Comparison of ENCODE assay signal across 8 cellular contexts in the genomic region with DNA sequence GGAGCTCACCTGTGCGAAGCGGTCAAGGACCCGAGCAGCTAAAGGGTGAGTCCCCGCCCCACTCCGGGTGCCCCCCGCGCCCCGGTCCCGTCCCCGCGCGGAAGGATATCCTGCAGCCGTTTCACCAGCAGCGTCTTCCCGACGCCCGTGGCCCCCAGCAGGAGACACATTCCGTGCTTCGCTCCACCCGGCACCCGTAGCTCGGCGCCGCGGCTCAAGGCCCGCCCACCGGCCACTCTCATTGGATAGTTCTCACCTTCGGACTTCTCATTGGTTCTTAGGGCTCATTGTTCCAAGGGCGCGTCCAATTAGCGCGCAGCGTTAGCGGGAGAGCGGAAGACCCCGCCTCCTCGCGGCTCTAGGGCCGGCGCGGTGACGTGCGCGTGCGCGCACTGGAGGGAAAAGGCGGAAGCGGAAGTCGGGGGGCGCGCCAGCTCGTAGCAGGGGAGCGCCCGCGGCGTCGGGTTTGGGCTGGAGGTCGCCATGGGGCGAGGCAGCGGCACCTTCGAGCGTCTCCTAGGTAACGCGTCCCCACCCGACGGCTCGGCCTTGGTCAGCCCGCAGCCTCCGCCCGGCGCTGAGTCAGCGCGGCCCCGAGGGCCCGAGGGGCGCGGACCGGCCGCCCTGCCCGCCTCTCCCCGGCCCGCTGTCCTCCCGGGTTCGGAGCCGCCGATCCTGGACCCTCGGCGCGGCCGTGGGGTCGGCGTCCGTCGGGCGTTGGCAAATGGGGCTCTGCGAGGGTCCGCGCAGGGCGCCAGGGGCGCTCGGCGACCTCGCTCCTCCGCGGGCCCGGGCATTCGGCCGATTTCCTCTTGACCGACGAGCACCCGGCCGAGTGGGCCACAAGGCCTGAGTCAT. TPM values are rescaled to one million over a fixed set of nuclear protein-coding genes. Genes with fewer than 3 reads are reported as not detected.
DNase-seq lines count a peak whose midpoint lies in the region; ATAC-seq and TF ChIP-seq lines count a peak whose summit lies in the region.

A gene with protein sequence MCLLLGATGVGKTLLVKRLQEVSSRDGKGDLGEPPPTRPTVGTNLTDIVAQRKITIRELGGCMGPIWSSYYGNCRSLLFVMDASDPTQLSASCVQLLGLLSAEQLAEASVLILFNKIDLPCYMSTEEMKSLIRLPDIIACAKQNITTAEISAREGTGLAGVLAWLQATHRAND (minus strand): TSS at position 214 of the 858 bp plus-strand sequence. CDS start 44 bp downstream, at position 170.
A gene with protein sequence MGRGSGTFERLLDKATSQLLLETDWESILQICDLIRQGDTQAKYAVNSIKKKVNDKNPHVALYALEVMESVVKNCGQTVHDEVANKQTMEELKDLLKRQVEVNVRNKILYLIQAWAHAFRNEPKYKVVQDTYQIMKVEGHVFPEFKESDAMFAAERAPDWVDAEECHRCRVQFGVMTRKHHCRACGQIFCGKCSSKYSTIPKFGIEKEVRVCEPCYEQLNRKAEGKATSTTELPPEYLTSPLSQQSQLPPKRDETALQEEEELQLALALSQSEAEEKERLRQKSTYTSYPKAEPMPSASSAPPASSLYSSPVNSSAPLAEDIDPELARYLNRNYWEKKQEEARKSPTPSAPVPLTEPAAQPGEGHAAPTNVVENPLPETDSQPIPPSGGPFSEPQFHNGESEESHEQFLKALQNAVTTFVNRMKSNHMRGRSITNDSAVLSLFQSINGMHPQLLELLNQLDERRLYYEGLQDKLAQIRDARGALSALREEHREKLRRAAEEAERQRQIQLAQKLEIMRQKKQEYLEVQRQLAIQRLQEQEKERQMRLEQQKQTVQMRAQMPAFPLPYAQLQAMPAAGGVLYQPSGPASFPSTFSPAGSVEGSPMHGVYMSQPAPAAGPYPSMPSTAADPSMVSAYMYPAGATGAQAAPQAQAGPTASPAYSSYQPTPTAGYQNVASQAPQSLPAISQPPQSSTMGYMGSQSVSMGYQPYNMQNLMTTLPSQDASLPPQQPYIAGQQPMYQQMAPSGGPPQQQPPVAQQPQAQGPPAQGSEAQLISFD (plus strand): TSS at position 428 of the 858 bp plus-strand sequence. CDS start 56 bp downstream, at position 484.

- POLR2A ChIA-PET in activated CD4-positive, alpha-beta T cell treated with anti-CD3 and anti-CD28 coated beads, Interleukin-2, amount 10 ng/mL, durations not matched to agents 7 days and 5 days (lab: Charles Lee): interaction anchor here (0.6 to 1.2 kb wide), 3 partner anchors 17 to 865 kb away, joined by 3 to 11 read pairs (median 4); a partner anchor contains a TSS

- H3K4me3 ChIP-seq in BLaER1 (peak within 1 kb of the TSS; percentile 96), coronary artery (peak within 1 kb of the TSS; percentile 98)

- H3K27me3 ChIP-seq in BLaER1 (no peaks in the 10 kb centered on the region), layer of hippocampus (ENCODE audit: control insufficient read depth, insufficient read depth, low read length) (no peaks in the 10 kb centered on the region)

- CTCF ChIA-PET in activated CD4-positive, alpha-beta T cell treated with anti-CD3 and anti-CD28 coated beads, Interleukin-2, amount 10 ng/mL, durations not matched to agents 7 days and 5 days (lab: Charles Lee): interaction anchor here (1.3 to 3.0 kb wide), 5 partner anchors 8 to 171 kb away, joined by 5 to 17 read pairs (median 10); a partner anchor contains a TSS

- H3K27me3 Mint-ChIP-seq in activated CD4-positive, alpha-beta T cell treated with anti-CD3 and anti-CD28 coated beads, Interleukin-2, amount 10 ng/mL, durations not matched to agents 7 days and 5 days: no peaks in the 10 kb centered on the region

- H3K9me3 Mint-ChIP-seq in activated CD4-positive, alpha-beta T cell treated with anti-CD3 and anti-CD28 coated beads, Interleukin-2, amount 10 ng/mL, durations not matched to agents 7 days and 5 days: no peaks in the 10 kb centered on the region

- H3K36me3 ChIP-seq in BLaER1: peaks cover 63% of the 10 kb centered on the region

- H3K9me3 ChIP-seq in BLaER1: no peaks in the 10 kb centered on the region

- H3K4me2 ChIP-seq in BLaER1: peak within 1 kb of the TSS; percentile 97

- ATAC-seq in GM19328 (IDR thresholded peaks at IDR 0.05; ENCODE audit: unreplicated experiment): peak; percentile 94
- peak; percentile 89 for ATAC-seq in HG03520 (IDR thresholded peaks at IDR 0.05; ENCODE audit: unreplicated experiment)

- H4K20me1 ChIP-seq in BLaER1: peaks cover 59% of the 10 kb centered on the region

- peaks cover 39% of the 10 kb centered on the region for H3K4me1 Mint-ChIP-seq in activated CD4-positive, alpha-beta T cell treated with anti-CD3 and anti-CD28 coated beads, Interleukin-2, amount 10 ng/mL, durations not matched to agents 7 days and 5 days

- peak within 1 kb of the TSS; percentile 99 for H3K9ac ChIP-seq in BLaER1

- peaks cover 56% of the 10 kb centered on the region for H3K4me1 ChIP-seq in BLaER1

- peaks cover 30% of the 10 kb centered on the region for H3K36me3 Mint-ChIP-seq in activated CD4-positive, alpha-beta T cell treated with anti-CD3 and anti-CD28 coated beads, Interleukin-2, amount 10 ng/mL, durations not matched to agents 7 days and 5 days (ENCODE audit: low read depth)

- DNase-seq in NCI-H69 (lab: John Stamatoyannopoulos, UW): peak; percentile 100
- DNase-seq in activated CD4-positive, alpha-beta T cell treated with anti-CD3 and anti-CD28 coated beads, Interleukin-2, amount 10 ng/mL, durations not matched to agents 7 days and 5 days: peak; percentile 98
- peak; percentile 98 for DNase-seq in coronary artery (ENCODE audit: low spot score)
- peak; percentile 94 for DNase-seq in stimulated activated CD4-positive, alpha-beta T cell treated with anti-CD3 and anti-CD28 coated beads, Interleukin-1b, Interleukin-23, amount 100 ng/mL, for 4 hours (ENCODE audit: low read depth in 2 of 2)

- no peak for TF ChIP-seq CTCF in coronary artery (IDR thresholded peaks at IDR 0.05)

- peak within 1 kb of the TSS; percentile 91 for H3K27ac Mint-ChIP-seq in activated CD4-positive, alpha-beta T cell treated with anti-CD3 and anti-CD28 coated beads, Interleukin-2, amount 10 ng/mL, durations not matched to agents 7 days and 5 days

- H3K27ac ChIP-seq in BLaER1: peak within 1 kb of the TSS; percentile 95
- peak within 1 kb of the TSS; percentile 83 to 92 for H3K27ac ChIP-seq in coronary artery
- H3K27ac ChIP-seq in layer of hippocampus (ENCODE audit: low read depth, low read length): peak within 1 kb of the TSS; percentile 71

- peak within 1 kb of the TSS; percentile 86 for H3K4me3 Mint-ChIP-seq in activated CD4-positive, alpha-beta T cell treated with anti-CD3 and anti-CD28 coated beads, Interleukin-2, amount 10 ng/mL, durations not matched to agents 7 days and 5 days

RNA-seq across cellular contexts. Expression of the first gene that starts in this region (rescaled TPM):
- 10 to 100 TPM; 35.4 to 42.1 TPM for total RNA-seq in activated CD4-positive, alpha-beta T cell treated with anti-CD3 and anti-CD28 coated beads, Interleukin-2, amount 10 ng/mL, durations not matched to agents 7 days and 5 days

RNA-seq across cellular contexts. Expression of the second gene that starts in this region (rescaled TPM):
- 100 to 1,000 TPM; 121 to 128 TPM for total RNA-seq in activated CD4-positive, alpha-beta T cell treated with anti-CD3 and anti-CD28 coated beads, Interleukin-2, amount 10 ng/mL, durations not matched to agents 7 days and 5 days

Comparison
In these comparisons a context has a peak if more than half of its experiments do, and no peak if none do; other contexts are left out.
1. Peak in every context shown above with its lines: DNase-seq, ATAC-seq, H3K4me3 ChIP-seq and H3K27ac ChIP-seq.